Comparison of ENCODE assay signal across 1 cellular context in the genomic region with DNA sequence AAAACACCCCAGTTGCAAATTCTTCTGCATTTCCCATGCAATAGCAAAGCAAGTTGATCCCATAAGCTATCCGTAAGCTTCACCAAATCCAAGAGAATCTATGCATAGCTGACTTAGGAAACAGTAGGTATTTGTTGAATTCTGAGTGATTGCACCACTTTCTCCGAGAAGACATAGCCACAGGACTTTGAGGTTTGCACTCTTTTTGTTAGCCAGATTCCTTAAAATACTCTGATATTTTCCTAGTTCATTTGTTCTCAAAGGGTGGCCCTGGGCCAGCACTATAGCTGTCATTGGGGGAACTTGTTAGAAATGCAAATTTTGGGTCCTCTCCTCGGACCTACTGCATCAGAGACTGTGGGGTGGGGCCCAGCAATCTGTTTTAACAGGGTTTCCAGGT.
TF ChIP-seq lines count a peak whose summit lies in the region.

No MANE protein-coding gene starts in this region.

TF ChIP-seq in GM23338, 12 proteins besides CTCF, POLR2A, EP300 and RAD21 (continued from another document):
- TF ChIP-seq ETS1 (IDR thresholded peaks at IDR 0.05), result no peak
- TF ChIP-seq POLR2AphosphoS5 (IDR thresholded peaks at IDR 0.05; ENCODE audit: low read depth), result no peak
TF ChIP-seq in GM23338: peak in this region for 0.
